In the genomic region with DNA sequence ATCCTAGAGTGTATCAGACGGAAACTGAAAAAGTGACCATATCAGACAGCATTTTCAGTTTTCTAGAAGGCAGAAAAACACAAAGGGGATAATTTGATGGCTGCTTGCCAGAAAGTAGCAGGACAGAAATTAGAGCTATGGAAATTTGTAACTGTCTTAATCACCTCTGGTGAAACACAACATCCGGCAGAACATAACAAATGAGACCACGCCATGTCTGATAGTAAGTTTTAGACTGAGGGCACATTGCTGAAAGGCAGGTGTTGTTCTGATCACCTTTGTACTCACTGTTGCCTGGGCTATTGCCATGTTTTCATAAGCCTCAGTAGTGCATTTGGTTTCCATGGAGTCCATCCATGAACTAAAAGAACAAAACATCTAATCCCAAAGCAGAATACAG, we compare ENCODE assay signal across 17 cellular contexts.
"Had no signal": no experiment of that assay in that cellular context is flagged by ENCODE, and none has a peak within 500 bp of the region (broad histone marks: within the 10 kb centered on the region; RNA-seq: fewer than 3 reads in every experiment).

No MANE protein-coding gene starts in this region.

- DNase-seq: effector memory CD4-positive, alpha-beta T cell; foreskin keratinocyte; heart left ventricle; left cardiac atrium; left lung; mammary epithelial cell; mesendoderm; midbrain; naive thymus-derived CD4-positive, alpha-beta T cell; stimulated activated CD4-positive, alpha-beta T cell treated with anti-CD3 and anti-CD28 coated beads, Interleukin-12 subunit alpha, Interleukin-12 subunit beta, amount 100 ng/mL, for 4 hours; stimulated activated CD4-positive, alpha-beta T cell treated with anti-CD3 and anti-CD28 coated beads, Interleukin-1b, Interleukin-23, amount 100 ng/mL, for 48 hours; stimulated activated CD4-positive, alpha-beta T cell treated with anti-CD3 and anti-CD28 coated beads, Interleukin-4, amount 100 ng/mL, for 1 hour; stimulated activated CD8-positive, alpha-beta memory T cell treated with anti-CD3 and anti-CD28 coated beads, Interleukin-4, amount 100 ng/mL, for 48 hours; stimulated activated naive CD4-positive, alpha-beta T cell; stimulated activated naive CD8-positive, alpha-beta T cell treated with anti-CD3 and anti-CD28 coated beads, Interleukin-15, amount 100 ng/mL, for 72 hours; transverse colon had no signal

- ATAC-seq: foreskin keratinocyte; gastroesophageal sphincter; heart left ventricle; left cardiac atrium; left lung; naive thymus-derived CD4-positive, alpha-beta T cell; stimulated activated naive CD8-positive, alpha-beta T cell treated with anti-CD3 and anti-CD28 coated beads, Interleukin-15, amount 100 ng/mL, for 72 hours had no signal
